Comparison of ENCODE assay signal across 8 cellular contexts in genomic region chr1:1573843-1574720, GRCh38. TPM values are rescaled to one million over a fixed set of nuclear protein-coding genes. Genes with fewer than 3 reads are reported as not detected.
DNase-seq lines count a peak whose midpoint lies in the region; ATAC-seq and TF ChIP-seq lines count a peak whose summit lies in the region.

No MANE protein-coding gene starts in this region.

- WGBS in liver = under 1% methylated on average over 96 of the region's 96 CpGs

- no peaks in the 10 kb centered on the region for H3K27me3 Mint-ChIP-seq in WTC11 (ENCODE audit: low read depth)

- TF ChIP-seq RAD21 in liver (IDR thresholded peaks at IDR 0.05) = no peak

- CTCF ChIA-PET in WTC11 (lab: Charles Lee) = no interaction called here

- peaks cover 15% of the 10 kb centered on the region for H3K4me1 Mint-ChIP-seq in WTC11

- ATAC-seq in HG02885 (IDR thresholded peaks at IDR 0.05; ENCODE audit: poor library complexity, unreplicated experiment) = peak; percentile 66
- peak; percentile 62 for ATAC-seq in WTC11

- POLR2A ChIA-PET in WTC11 (lab: Charles Lee) = no interaction called here

- peak; percentile 21 for TF ChIP-seq CTCF in GM13977 (IDR thresholded peaks at IDR 0.05; ENCODE audit: extremely low read depth, insufficient read depth, missing control alignments)
- TF ChIP-seq CTCF in WTC11 (IDR thresholded peaks at IDR 0.05) = no peak
- TF ChIP-seq CTCF in coronary artery (IDR thresholded peaks at IDR 0.05) = no peak
- peak; percentile 19 for TF ChIP-seq CTCF in liver (IDR thresholded peaks at IDR 0.05; ENCODE audit: low read depth, low read length, missing input control)

- H3K4me1 ChIP-seq in ACC112 (ENCODE audit: control insufficient read depth, insufficient read depth, low read length, unreplicated experiment) = peaks cover 8% of the 10 kb centered on the region
- peaks cover 4 to 39% (median 24%) of the 10 kb centered on the region in 4 donors for H3K4me1 ChIP-seq in liver (ENCODE audit: control insufficient read depth in 4 of 4, insufficient read depth in 4 of 4, low read length in 3 of 4)

- H3K4me3 ChIP-seq in ACC112 (ENCODE audit: low read depth, low read length) (peak overlapping the region; percentile 90), coronary artery (peak overlapping the region; percentile 93), liver (ENCODE audit: low read depth in 1 of 3, low read length in 3 of 3) (peak overlapping the region; percentile 96 to 99 (median 97))

- in situ Hi-C loops in GM13977 (cut with MboI; ENCODE audit: low pct_unique_long_range_greater_than_20kb, low sequenced_read_pairs, unreplicated experiment) = no loop called here

- peaks cover 5% of the 10 kb centered on the region; the same call in 1 of the 2 replicates for H3K27me3 ChIP-seq in ACC112 (ENCODE audit: insufficient read depth, low read length)
- no peaks in the 10 kb centered on the region for H3K27me3 ChIP-seq in liver (ENCODE audit: control insufficient read depth in 4 of 4, insufficient read depth in 4 of 4, low read length in 3 of 4)

- H3K9me3 Mint-ChIP-seq in WTC11 = no peaks in the 10 kb centered on the region

- H3K79me2 ChIP-seq in ACC112 (ENCODE audit: control insufficient read depth, insufficient read depth, low read length, unreplicated experiment) = peaks cover 50% of the 10 kb centered on the region

- peak overlapping the region; percentile 75 to 97 for H3K9ac ChIP-seq in liver (ENCODE audit: low read depth in 1 of 2, low read length in 2 of 2)

- no peaks in the 10 kb centered on the region for H3K9me3 ChIP-seq in liver (ENCODE audit: control insufficient read depth in 4 of 4, low read length in 3 of 4)

- peak overlapping the region; percentile 70 for H2AFZ ChIP-seq in ACC112 (ENCODE audit: low read length, unreplicated experiment)

- peaks cover 7% of the 10 kb centered on the region for H3K36me3 Mint-ChIP-seq in WTC11

- 0 out of 2 replicates have a peak, but pooled peaks cover 5% of the 10 kb centered on the region for H3K36me3 ChIP-seq in ACC112 (ENCODE audit: insufficient read depth, low read length)
- H3K36me3 ChIP-seq in liver (ENCODE audit: control insufficient read depth in 4 of 4, insufficient read depth in 3 of 4, low read depth in 1 of 4, low read length in 3 of 4) = peaks cover 1 to 5% (median 3%) of the 10 kb centered on the region in 4 donors

- H3K4me3 Mint-ChIP-seq in WTC11 = peak overlapping the region; percentile 94

- peak overlapping the region; percentile 80 for H3K27ac ChIP-seq in ACC112 (ENCODE audit: low read depth, low read length)
- peak overlapping the region; percentile 97 to 99 for H3K27ac ChIP-seq in coronary artery
- H3K27ac ChIP-seq in liver (ENCODE audit: low read depth in 1 of 2, low read length in 2 of 2) = peak overlapping the region; percentile 95 to 99

- H3K27ac Mint-ChIP-seq in WTC11 = peak overlapping the region; percentile 98

- DNase-seq in GM13977 (ENCODE audit: low spot score) (peak; percentile 90), NCI-H1694 (lab: John Stamatoyannopoulos, UW) (peak; percentile 60), WTC11 (ENCODE audit: low spot score) (peak; percentile 67), coronary artery (ENCODE audit: low spot score) (no peak)
- DNase-seq in stimulated activated CD4-positive, alpha-beta T cell treated with anti-CD3 and anti-CD28 coated beads, TNF-alpha, amount 100 ng/mL, for 4 hours (ENCODE audit: low read depth in 3 of 3) = peak in 2 of 3 experiments; percentile 8 to 31

TF ChIP-seq in WTC11, 78 proteins besides CTCF, POLR2A, EP300 and RAD21 (continues in another document):
- TF ChIP-seq ZNF138 (CRISPR knock-in tag; conservative IDR thresholded peaks at IDR 0.05) (no peak), GRHL2 (CRISPR knock-in tag; IDR thresholded peaks at IDR 0.05; ENCODE audit: insufficient replicate concordance, severe bottlenecking) (no peak), NR2C2 (CRISPR knock-in tag; IDR thresholded peaks at IDR 0.05) (no peak), MYBL2 (CRISPR knock-in tag; IDR thresholded peaks at IDR 0.05) (peak; percentile 69; the same call in 1 of the 2 replicates), ZNF671 (CRISPR knock-in tag; IDR thresholded peaks at IDR 0.05) (no peak), AFF4 (CRISPR knock-in tag; IDR thresholded peaks at IDR 0.05; ENCODE audit: borderline replicate concordance) (no peak), SMAD3 (CRISPR knock-in tag; IDR thresholded peaks at IDR 0.05; ENCODE audit: borderline replicate concordance) (no peak), NR3C1 (CRISPR knock-in tag; conservative IDR thresholded peaks at IDR 0.05; ENCODE audit: low read depth) (no peak)

TF ChIP-seq in liver, 16 proteins besides CTCF, POLR2A, EP300 and RAD21:
- TF ChIP-seq GABPA (IDR thresholded peaks at IDR 0.05 in 1 of 2, conservative IDR thresholded peaks at IDR 0.05 in 1 of 2) (no peak), YY1 (IDR thresholded peaks at IDR 0.05) (peak; percentile 96)

RNA-seq across cellular contexts. Expression of gene SSU72, which starts 0.6 kb away (rescaled TPM):
- 150 to 158 TPM (median 150 TPM) in 3 replicates for total RNA-seq in WTC11 (2021)
- 10 to 100 TPM; 35.4 to 40.4 TPM for total RNA-seq in liver
- 10 to 100 TPM; 48.2 to 57.4 TPM for polyA plus RNA-seq in liver

RNA-seq across cellular contexts. Expression of gene FNDC10, which starts 25.9 kb away (rescaled TPM):
- total RNA-seq in WTC11 (2021) (30.4 to 37.5 TPM (median 34.9 TPM) in 3 replicates), liver (under 1 TPM; 0.08 to 0.37 TPM)
- under 1 TPM; 0.13 to 0.58 TPM for polyA plus RNA-seq in liver

RNA-seq across cellular contexts. Expression of gene TMEM240, which starts 33.7 kb away (rescaled TPM):
- total RNA-seq in WTC11 (2021) = 6.6 to 8.8 TPM (median 8.0 TPM) in 3 replicates
- total RNA-seq in liver = under 1 TPM; 0.14 to 0.33 TPM
- under 1 TPM in 1 of 2 donors, not detected in 1; 0.33 TPM for polyA plus RNA-seq in liver

RNA-seq across cellular contexts. Expression of gene MIB2, which starts 41.2 kb away (rescaled TPM):
- total RNA-seq in WTC11 (2021) (90.6 to 120 TPM (median 113 TPM) in 3 replicates), liver (10 to 100 TPM; 19.8 to 33.0 TPM)
- 10 to 100 TPM in 1 of 2 donors, 1 to 10 TPM in 1; 9.8 to 18.7 TPM for polyA plus RNA-seq in liver

RNA-seq across cellular contexts. Expression of gene MMP23B, which starts 57.9 kb away (rescaled TPM):
- total RNA-seq in WTC11 (2021) (20.0 to 28.1 TPM (median 27.1 TPM) in 3 replicates), liver (1 to 10 TPM; 1.6 to 4.2 TPM)
- 1 to 10 TPM in 1 of 2 donors, under 1 TPM in 1; 0.92 to 1.5 TPM for polyA plus RNA-seq in liver

Comparison
In these comparisons a context has a peak if more than half of its experiments do, and no peak if none do; other contexts are left out.
1. CTCF ChIP-seq: peak in GM13977 (single experiment) and liver (single experiment); none in WTC11 (single experiment) and coronary artery (single experiment).
2. RNA of gene FNDC10, which starts 25.9 kb away (total RNA-seq): 30.4 to 37.5 TPM in WTC11; 0.08 to 0.37 TPM in liver; every median in the first group is over 10 times any median in the second.
3. Peak in every context shown above with its lines, with median percentiles within 50 percentile points of each other: H3K27ac ChIP-seq and H3K4me3 ChIP-seq.